Comparison of ENCODE assay signal across 1 cellular context in the genomic region with DNA sequence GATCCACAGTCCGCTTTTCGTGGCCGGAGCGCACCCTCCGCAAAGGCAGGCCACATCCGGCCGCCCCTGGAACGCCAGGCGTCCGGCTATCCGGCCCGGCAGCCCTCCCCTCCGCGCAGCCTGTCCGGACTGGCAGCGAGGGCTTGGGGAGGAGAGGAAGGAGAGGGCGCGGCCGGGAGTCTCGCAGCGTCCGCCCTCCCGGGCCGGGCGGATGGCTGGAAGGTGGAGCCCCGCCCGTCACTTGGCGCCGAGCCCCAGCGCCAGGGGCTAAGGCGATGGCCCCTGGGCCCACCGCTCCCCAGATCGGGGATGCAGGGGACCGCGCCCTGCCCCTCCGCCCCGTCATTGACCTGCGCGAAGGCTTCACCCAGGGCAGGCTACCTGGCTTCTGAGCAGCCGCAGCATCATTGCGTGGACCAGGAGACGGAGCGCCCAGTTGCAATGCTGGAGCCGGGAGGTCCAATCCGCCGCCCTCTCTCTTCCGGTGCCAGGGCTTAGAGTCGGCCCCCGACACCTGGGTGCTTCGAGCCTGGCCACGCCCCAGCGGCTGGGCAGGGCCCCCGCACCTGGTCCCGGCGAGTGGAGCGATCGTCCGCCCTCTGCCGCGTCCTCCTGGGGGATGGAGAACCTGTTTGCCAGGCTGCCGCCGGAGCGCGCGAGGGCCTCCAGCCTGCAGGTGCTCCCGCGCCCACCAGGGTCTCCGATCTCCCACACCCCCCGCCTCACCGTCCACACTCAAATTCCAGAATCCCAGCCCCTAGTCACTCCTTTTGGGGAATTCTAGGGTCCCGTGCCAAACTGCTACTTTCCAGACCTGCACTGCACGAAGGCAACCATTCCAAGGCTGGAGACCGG.
A peak's percentile ranks its signal among the peaks of the same experiment; 100 is the strongest.
TF ChIP-seq lines count a peak whose summit lies in the region.

TSS of gene FUT1 (minus strand) at position 131 of the 855 bp plus-strand sequence. CDS start 1,360 bp downstream, outside the sequence.

TF ChIP-seq in HEK293, 187 proteins besides CTCF, POLR2A, EP300 and RAD21 (continued from another document and continues in another):
- TF ChIP-seq ZSCAN5A (tag by site-specific recombination; IDR thresholded peaks at IDR 0.05) (0 out of 2 replicates have a peak, but pooled peaks have one; percentile 35), MEIS1 (CRISPR knock-in tag; IDR thresholded peaks at IDR 0.05; ENCODE audit: borderline replicate concordance) (no peak), ZBTB17 (tag by site-specific recombination; IDR thresholded peaks at IDR 0.05) (peak; percentile 95), ZFHX2 (tag by site-specific recombination; conservative IDR thresholded peaks at IDR 0.05) (peak; percentile 67), ZNF843 (tag by site-specific recombination; IDR thresholded peaks at IDR 0.05) (peak; percentile 31; the same call in 1 of the 2 replicates), KLF17 (tag by site-specific recombination; IDR thresholded peaks at IDR 0.05) (peak; percentile 92), ZSCAN23 (tag by site-specific recombination; IDR thresholded peaks at IDR 0.05) (no peak), ZNF791 (tag by site-specific recombination; IDR thresholded peaks at IDR 0.05) (no peak), ZNF623 (tag by site-specific recombination; IDR thresholded peaks at IDR 0.05) (no peak), EGR2 (tag by site-specific recombination; IDR thresholded peaks at IDR 0.05; ENCODE audit: low read depth) (0 out of 2 replicates have a peak, but pooled peaks have one; percentile 29), ZNF202 (tag by site-specific recombination; IDR thresholded peaks at IDR 0.05; ENCODE audit: borderline replicate concordance) (no peak), ZNF184 (tag by site-specific recombination; IDR thresholded peaks at IDR 0.05) (no peak), ZNF423 (tag by site-specific recombination; IDR thresholded peaks at IDR 0.05) (peak; percentile 24; the same call in 1 of the 2 replicates), KLF10 (tag by site-specific recombination; IDR thresholded peaks at IDR 0.05) (peak; percentile 50; the same call in 1 of the 2 replicates), HOXA7 (CRISPR knock-in tag; IDR thresholded peaks at IDR 0.05; ENCODE audit: borderline replicate concordance) (no peak), ZNF776 (tag by site-specific recombination; IDR thresholded peaks at IDR 0.05; ENCODE audit: borderline replicate concordance) (no peak), ZFP37 (tag by site-specific recombination; IDR thresholded peaks at IDR 0.05) (peak; percentile 85), BCL11B (tag by site-specific recombination; IDR thresholded peaks at IDR 0.05; ENCODE audit: low read depth) (no peak), ZNF169 (tag by site-specific recombination; IDR thresholded peaks at IDR 0.05) (no peak), ZNF629 (tag by site-specific recombination; IDR thresholded peaks at IDR 0.05) (peak; percentile 60), PBX3 (CRISPR knock-in tag; IDR thresholded peaks at IDR 0.05) (peak; percentile 9; the same call in 1 of the 2 replicates), ZNF211 (tag by site-specific recombination; IDR thresholded peaks at IDR 0.05; ENCODE audit: low read depth) (no peak), ZNF391 (tag by site-specific recombination; IDR thresholded peaks at IDR 0.05; ENCODE audit: borderline replicate concordance, low read depth) (peak; percentile 44; the same call in 1 of the 2 replicates), SETDB1 (IDR thresholded peaks at IDR 0.05; ENCODE audit: insufficient read length, low read length) (no peak), ZNF664 (tag by site-specific recombination; IDR thresholded peaks at IDR 0.05) (no peak), ZBTB48 (tag by site-specific recombination; IDR thresholded peaks at IDR 0.05) (peak; percentile 100), ZNF138 (tag by site-specific recombination; IDR thresholded peaks at IDR 0.05; ENCODE audit: borderline replicate concordance) (no peak), ZNF76 (tag by site-specific recombination; IDR thresholded peaks at IDR 0.05; ENCODE audit: borderline replicate concordance, low read depth) (peak; percentile 32; the same call in 1 of the 2 replicates)
- TF ChIP-seq, protein P1, sequence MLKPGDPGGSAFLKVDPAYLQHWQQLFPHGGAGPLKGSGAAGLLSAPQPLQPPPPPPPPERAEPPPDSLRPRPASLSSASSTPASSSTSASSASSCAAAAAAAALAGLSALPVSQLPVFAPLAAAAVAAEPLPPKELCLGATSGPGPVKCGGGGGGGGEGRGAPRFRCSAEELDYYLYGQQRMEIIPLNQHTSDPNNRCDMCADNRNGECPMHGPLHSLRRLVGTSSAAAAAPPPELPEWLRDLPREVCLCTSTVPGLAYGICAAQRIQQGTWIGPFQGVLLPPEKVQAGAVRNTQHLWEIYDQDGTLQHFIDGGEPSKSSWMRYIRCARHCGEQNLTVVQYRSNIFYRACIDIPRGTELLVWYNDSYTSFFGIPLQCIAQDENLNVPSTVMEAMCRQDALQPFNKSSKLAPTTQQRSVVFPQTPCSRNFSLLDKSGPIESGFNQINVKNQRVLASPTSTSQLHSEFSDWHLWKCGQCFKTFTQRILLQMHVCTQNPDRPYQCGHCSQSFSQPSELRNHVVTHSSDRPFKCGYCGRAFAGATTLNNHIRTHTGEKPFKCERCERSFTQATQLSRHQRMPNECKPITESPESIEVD (tag by site-specific recombination; IDR thresholded peaks at IDR 0.05) = no peak
- TF ChIP-seq, protein P2, sequence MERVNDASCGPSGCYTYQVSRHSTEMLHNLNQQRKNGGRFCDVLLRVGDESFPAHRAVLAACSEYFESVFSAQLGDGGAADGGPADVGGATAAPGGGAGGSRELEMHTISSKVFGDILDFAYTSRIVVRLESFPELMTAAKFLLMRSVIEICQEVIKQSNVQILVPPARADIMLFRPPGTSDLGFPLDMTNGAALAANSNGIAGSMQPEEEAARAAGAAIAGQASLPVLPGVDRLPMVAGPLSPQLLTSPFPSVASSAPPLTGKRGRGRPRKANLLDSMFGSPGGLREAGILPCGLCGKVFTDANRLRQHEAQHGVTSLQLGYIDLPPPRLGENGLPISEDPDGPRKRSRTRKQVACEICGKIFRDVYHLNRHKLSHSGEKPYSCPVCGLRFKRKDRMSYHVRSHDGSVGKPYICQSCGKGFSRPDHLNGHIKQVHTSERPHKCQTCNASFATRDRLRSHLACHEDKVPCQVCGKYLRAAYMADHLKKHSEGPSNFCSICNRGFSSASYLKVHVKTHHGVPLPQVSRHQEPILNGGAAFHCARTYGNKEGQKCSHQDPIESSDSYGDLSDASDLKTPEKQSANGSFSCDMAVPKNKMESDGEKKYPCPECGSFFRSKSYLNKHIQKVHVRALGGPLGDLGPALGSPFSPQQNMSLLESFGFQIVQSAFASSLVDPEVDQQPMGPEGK (tag by site-specific recombination; IDR thresholded peaks at IDR 0.05) = peak; percentile 93
- TF ChIP-seq, protein P3, sequence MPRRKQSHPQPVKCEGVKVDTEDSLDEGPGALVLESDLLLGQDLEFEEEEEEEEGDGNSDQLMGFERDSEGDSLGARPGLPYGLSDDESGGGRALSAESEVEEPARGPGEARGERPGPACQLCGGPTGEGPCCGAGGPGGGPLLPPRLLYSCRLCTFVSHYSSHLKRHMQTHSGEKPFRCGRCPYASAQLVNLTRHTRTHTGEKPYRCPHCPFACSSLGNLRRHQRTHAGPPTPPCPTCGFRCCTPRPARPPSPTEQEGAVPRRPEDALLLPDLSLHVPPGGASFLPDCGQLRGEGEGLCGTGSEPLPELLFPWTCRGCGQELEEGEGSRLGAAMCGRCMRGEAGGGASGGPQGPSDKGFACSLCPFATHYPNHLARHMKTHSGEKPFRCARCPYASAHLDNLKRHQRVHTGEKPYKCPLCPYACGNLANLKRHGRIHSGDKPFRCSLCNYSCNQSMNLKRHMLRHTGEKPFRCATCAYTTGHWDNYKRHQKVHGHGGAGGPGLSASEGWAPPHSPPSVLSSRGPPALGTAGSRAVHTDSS (tag by site-specific recombination; IDR thresholded peaks at IDR 0.05) = no peak
- TF ChIP-seq, protein P4, sequence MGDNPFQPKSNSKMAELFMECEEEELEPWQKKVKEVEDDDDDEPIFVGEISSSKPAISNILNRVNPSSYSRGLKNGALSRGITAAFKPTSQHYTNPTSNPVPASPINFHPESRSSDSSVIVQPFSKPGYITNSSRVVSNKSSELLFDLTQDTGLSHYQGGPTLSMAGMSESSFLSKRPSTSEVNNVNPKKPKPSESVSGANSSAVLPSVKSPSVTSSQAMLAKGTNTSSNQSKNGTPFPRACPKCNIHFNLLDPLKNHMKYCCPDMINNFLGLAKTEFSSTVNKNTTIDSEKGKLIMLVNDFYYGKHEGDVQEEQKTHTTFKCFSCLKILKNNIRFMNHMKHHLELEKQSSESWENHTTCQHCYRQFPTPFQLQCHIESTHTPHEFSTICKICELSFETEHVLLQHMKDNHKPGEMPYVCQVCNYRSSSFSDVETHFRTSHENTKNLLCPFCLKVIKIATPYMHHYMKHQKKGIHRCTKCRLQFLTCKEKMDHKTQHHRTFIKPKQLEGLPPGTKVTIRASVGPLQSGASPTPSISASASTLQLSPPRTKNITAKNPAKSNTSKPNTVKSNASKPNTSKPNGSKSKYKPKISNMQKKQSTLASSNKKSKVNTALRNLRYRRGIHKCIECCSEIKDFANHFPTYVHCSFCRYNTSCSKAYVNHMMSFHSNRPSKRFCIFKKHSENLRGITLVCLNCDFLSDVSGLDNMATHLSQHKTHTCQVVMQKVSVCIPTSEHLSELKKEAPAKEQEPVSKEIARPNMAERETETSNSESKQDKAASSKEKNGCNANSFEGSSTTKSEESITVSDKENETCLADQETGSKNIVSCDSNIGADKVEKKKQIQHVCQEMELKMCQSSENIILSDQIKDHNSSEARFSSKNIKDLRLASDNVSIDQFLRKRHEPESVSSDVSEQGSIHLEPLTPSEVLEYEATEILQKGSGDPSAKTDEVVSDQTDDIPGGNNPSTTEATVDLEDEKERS (tag by site-specific recombination; IDR thresholded peaks at IDR 0.05) = 0 out of 2 replicates have a peak, but pooled peaks have one; percentile 25
- TF ChIP-seq, protein P5, sequence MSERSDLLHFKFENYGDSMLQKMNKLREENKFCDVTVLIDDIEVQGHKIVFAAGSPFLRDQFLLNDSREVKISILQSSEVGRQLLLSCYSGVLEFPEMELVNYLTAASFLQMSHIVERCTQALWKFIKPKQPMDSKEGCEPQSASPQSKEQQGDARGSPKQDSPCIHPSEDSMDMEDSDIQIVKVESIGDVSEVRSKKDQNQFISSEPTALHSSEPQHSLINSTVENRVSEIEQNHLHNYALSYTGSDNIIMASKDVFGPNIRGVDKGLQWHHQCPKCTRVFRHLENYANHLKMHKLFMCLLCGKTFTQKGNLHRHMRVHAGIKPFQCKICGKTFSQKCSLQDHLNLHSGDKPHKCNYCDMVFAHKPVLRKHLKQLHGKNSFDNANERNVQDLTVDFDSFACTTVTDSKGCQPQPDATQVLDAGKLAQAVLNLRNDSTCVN (tag by site-specific recombination; optimal IDR thresholded peaks at IDR 0.05) = peak; percentile 48
- TF ChIP-seq, protein P6, sequence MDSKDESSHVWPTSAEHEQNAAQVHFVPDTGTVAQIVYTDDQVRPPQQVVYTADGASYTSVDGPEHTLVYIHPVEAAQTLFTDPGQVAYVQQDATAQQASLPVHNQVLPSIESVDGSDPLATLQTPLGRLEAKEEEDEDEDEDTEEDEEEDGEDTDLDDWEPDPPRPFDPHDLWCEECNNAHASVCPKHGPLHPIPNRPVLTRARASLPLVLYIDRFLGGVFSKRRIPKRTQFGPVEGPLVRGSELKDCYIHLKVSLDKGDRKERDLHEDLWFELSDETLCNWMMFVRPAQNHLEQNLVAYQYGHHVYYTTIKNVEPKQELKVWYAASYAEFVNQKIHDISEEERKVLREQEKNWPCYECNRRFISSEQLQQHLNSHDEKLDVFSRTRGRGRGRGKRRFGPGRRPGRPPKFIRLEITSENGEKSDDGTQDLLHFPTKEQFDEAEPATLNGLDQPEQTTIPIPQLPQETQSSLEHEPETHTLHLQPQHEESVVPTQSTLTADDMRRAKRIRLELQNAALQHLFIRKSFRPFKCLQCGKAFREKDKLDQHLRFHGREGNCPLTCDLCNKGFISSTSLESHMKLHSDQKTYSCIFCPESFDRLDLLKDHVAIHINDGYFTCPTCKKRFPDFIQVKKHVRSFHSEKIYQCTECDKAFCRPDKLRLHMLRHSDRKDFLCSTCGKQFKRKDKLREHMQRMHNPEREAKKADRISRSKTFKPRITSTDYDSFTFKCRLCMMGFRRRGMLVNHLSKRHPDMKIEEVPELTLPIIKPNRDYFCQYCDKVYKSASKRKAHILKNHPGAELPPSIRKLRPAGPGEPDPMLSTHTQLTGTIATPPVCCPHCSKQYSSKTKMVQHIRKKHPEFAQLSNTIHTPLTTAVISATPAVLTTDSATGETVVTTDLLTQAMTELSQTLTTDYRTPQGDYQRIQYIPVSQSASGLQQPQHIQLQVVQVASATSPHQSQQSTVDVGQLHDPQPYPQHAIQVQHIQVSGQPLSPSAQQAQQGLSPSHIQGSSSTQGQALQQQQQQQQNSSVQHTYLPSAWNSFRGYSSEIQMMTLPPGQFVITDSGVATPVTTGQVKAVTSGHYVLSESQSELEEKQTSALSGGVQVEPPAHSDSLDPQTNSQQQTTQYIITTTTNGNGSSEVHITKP (tag by site-specific recombination; IDR thresholded peaks at IDR 0.05) = peak; percentile 79
